16 cellular contexts compared by ENCODE assay signal in the genomic region with DNA sequence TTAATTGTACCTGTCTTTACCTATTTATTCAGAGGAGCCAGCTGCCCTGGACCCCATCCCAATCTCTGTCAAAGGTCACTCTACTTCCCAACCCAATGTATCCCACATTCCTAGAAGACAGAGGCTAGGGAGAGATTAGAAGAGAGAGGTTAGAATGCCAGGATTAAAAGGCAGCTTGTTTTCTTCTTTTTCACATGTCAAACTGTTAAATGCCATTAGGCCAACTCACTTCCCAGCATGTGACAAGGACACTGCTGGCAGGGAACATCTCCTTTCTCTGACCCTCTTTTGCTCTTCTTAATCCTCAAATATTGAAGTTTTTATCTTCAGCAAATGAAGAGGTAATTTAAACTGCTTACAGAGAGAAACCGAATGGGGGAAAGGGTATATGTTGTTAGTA.
DNase-seq lines count a peak whose midpoint lies in the region; TF ChIP-seq lines count a peak whose summit lies in the region.
"Had no signal": no experiment of that assay in that cellular context is flagged by ENCODE, and none has a peak within 500 bp of the region (broad histone marks: within the 10 kb centered on the region; RNA-seq: fewer than 3 reads in every experiment).

No MANE protein-coding gene starts in this region.

- WGBS in spleen, 5 donors: 69 to 88% (median 80%) methylated on average over 1 of the region's 1 CpG

- intact Hi-C loops in breast epithelium (cut with DNase I; ENCODE audit: low total_unique reads) (no loop called here), spleen (cut with DNase I; ENCODE audit: low total_unique reads) (no loop called here)
- intact Hi-C loops in activated CD4-positive, alpha-beta T cell treated with anti-CD3 and anti-CD28 coated beads, Interleukin-2, amount 10 ng/mL, durations not matched to agents 24 days and 14 days (cut with micrococcal nuclease): no loop called here

- H3K4me3 ChIP-seq in breast epithelium (no peak overlapping the region), spleen (no peak overlapping the region), SJCRH30 (no peak overlapping the region)

- no peak for TF ChIP-seq CTCF in breast epithelium (IDR thresholded peaks at IDR 0.05)
- TF ChIP-seq CTCF in spleen (IDR thresholded peaks at IDR 0.05 in 8 of 11, conservative IDR thresholded peaks at IDR 0.05 in 3 of 11): no peak

- H3K27me3 ChIP-seq in breast epithelium (no peaks in the 10 kb centered on the region), spleen (replicated peaks in 1 of 7) (no peaks in the 10 kb centered on the region), SJCRH30 (no peaks in the 10 kb centered on the region; the same call in 1 of the 2 replicates)

- H3K4me1 ChIP-seq in breast epithelium (no peaks in the 10 kb centered on the region), spleen (peaks cover 0 to 10% (median 4%) of the 10 kb centered on the region in 6 donors), SJCRH30 (peaks cover 14% of the 10 kb centered on the region)

- H3K27ac Mint-ChIP-seq in activated CD4-positive, alpha-beta T cell treated with anti-CD3 and anti-CD28 coated beads, Interleukin-2, amount 10 ng/mL, durations not matched to agents 24 days and 14 days: no peak overlapping the region
- H3K27ac Mint-ChIP-seq: CD4-positive, CD25-positive, alpha-beta regulatory T cell; IgD-negative memory B cell had no signal

- H3K36me3 Mint-ChIP-seq in activated CD4-positive, alpha-beta T cell treated with anti-CD3 and anti-CD28 coated beads, Interleukin-2, amount 10 ng/mL, durations not matched to agents 24 days and 14 days (ENCODE audit: low read depth): no peaks in the 10 kb centered on the region
- H3K36me3 Mint-ChIP-seq: CD4-positive, CD25-positive, alpha-beta regulatory T cell had no signal

- DNase-seq in HT1080 (ENCODE audit: low read depth): peak; percentile 31
- DNase-seq in breast epithelium (ENCODE audit: low spot score in 2 of 2): no peak
- peak; percentile 30 for DNase-seq in iPS-NIHi7 (ENCODE audit: extremely low spot score)
- DNase-seq in spleen: no peak
- DNase-seq in activated CD4-positive, alpha-beta T cell treated with anti-CD3 and anti-CD28 coated beads, Interleukin-2, amount 10 ng/mL, durations not matched to agents 24 days and 14 days: no peak
- DNase-seq in SIG-M5 treated with dmso at 0.1 percent for 504 hours (lab: John Stamatoyannopoulos, UW; ENCODE audit: unreplicated experiment): no peak
- no peak for DNase-seq in SJCRH30
- no peak for DNase-seq in erythroblast (lab: John Stamatoyannopoulos, UW)
- DNase-seq: activated CD8-positive, alpha-beta memory T cell treated with anti-CD3 and anti-CD28 coated beads for 24 hours; activated naive CD4-positive, alpha-beta T cell treated with Interleukin-2 at 50 U/mL for 16 hours; CD4-positive, CD25-positive, alpha-beta regulatory T cell; central memory CD4-positive, alpha-beta T cell; NCI-H1105; NCI-H524; stimulated activated naive CD8-positive, alpha-beta T cell treated with anti-CD3 and anti-CD28 coated beads, Interleukin-15, Interleukin-2, amounts not matched to agents 100 U/mL and 50 U/mL, for 24 hours had no signal

- no peaks in the 10 kb centered on the region for H3K4me1 Mint-ChIP-seq in activated CD4-positive, alpha-beta T cell treated with anti-CD3 and anti-CD28 coated beads, Interleukin-2, amount 10 ng/mL, durations not matched to agents 24 days and 14 days
- H3K4me1 Mint-ChIP-seq: CD4-positive, CD25-positive, alpha-beta regulatory T cell had no signal

- H3K9me3 ChIP-seq in breast epithelium: no peaks in the 10 kb centered on the region
- peaks cover 0 to 7% (median 0%) of the 10 kb centered on the region in 8 donors for H3K9me3 ChIP-seq in spleen
- peaks cover 2% of the 10 kb centered on the region; the same call in 1 of the 2 replicates for H3K9me3 ChIP-seq in SJCRH30 (replicated peaks)

- no peak for TF ChIP-seq POLR2A in breast epithelium (IDR thresholded peaks at IDR 0.05)
- TF ChIP-seq POLR2A in spleen (IDR thresholded peaks at IDR 0.05): no peak
- no peak for TF ChIP-seq POLR2A in erythroblast (IDR thresholded peaks at IDR 0.05; ENCODE audit: low read length)

- H3K27ac ChIP-seq in breast epithelium (peak overlapping the region; percentile 85 to 91), spleen (peak overlapping the region in 6 of 8 donors; percentile 17 to 71 (median 64)), SJCRH30 (no peak overlapping the region)

- H3K36me3 ChIP-seq in breast epithelium (no peaks in the 10 kb centered on the region), spleen (no peaks in the 10 kb centered on the region), SJCRH30 (no peaks in the 10 kb centered on the region)

- no peak overlapping the region for H3K4me3 Mint-ChIP-seq in activated CD4-positive, alpha-beta T cell treated with anti-CD3 and anti-CD28 coated beads, Interleukin-2, amount 10 ng/mL, durations not matched to agents 24 days and 14 days
- H3K4me3 Mint-ChIP-seq: CD4-positive, CD25-positive, alpha-beta regulatory T cell; IgD-negative memory B cell had no signal

- peaks cover 5% of the 10 kb centered on the region for H3K9me3 Mint-ChIP-seq in activated CD4-positive, alpha-beta T cell treated with anti-CD3 and anti-CD28 coated beads, Interleukin-2, amount 10 ng/mL, durations not matched to agents 24 days and 14 days
- H3K9me3 Mint-ChIP-seq: IgD-negative memory B cell had no signal

- peaks cover 9% of the 10 kb centered on the region for H3K27me3 Mint-ChIP-seq in activated CD4-positive, alpha-beta T cell treated with anti-CD3 and anti-CD28 coated beads, Interleukin-2, amount 10 ng/mL, durations not matched to agents 24 days and 14 days

Comparison
In these comparisons a context has a peak if more than half of its experiments do, and no peak if none do; other contexts are left out.
1. DNase-seq: peak in HT1080 (single experiment) and iPS-NIHi7 (single experiment); none in breast epithelium (0 of 2), spleen (single experiment), activated CD4-positive, alpha-beta T cell treated with anti-CD3 and anti-CD28 coated beads, Interleukin-2, amount 10 ng/mL, durations not matched to agents 24 days and 14 days (single experiment), SIG-M5 treated with dmso at 0.1 percent for 504 hours (single experiment), SJCRH30 (0 of 2) and erythroblast (0 of 2).